In genomic region chr7:151232272-151233110, GRCh38 we compare ENCODE assay signal across 8 cellular contexts.
A peak's percentile ranks its signal among the peaks of the same experiment; 100 is the strongest.
DNase-seq lines count a peak whose midpoint lies in the region; ATAC-seq lines count a peak whose summit lies in the region.

CHPF2 (plus strand) TSS chr7:151232483; CDS start chr7:151234012, 1,529 bp downstream.

- ATAC-seq in GM18870 (IDR thresholded peaks at IDR 0.05; ENCODE audit: unreplicated experiment) (peak; percentile 85), HG03108 (IDR thresholded peaks at IDR 0.05; ENCODE audit: unreplicated experiment) (peak; percentile 96)

- DNase-seq in AG08395 (ENCODE audit: low spot score) = peak; percentile 95
- DNase-seq in NCI-H345 (lab: John Stamatoyannopoulos, UW) = peak; percentile 84
- peak; percentile 78 for DNase-seq in activated CD4-positive, CD25-positive, alpha-beta regulatory T cell treated with anti-CD3 and anti-CD28 coated beads, Interleukin-2, amount 50 U/mL, for 16 hours (ENCODE audit: low read depth, low spot score)
- DNase-seq in central memory CD4-positive, alpha-beta T cell = peak; percentile 85
- peak; percentile 93 for DNase-seq in islet precursor cell
- peak; percentile 80 to 87 (median 85) for DNase-seq in stimulated activated CD4-positive, alpha-beta T cell treated with anti-CD3 and anti-CD28 coated beads, Interleukin-12 subunit alpha, Interleukin-12 subunit beta, amount 100 ng/mL, for 48 hours (ENCODE audit: low read depth in 2 of 3, low spot score in 1 of 3)

Comparison
In these comparisons a context has a peak if more than half of its experiments do, and no peak if none do; other contexts are left out.
1. Peak in every context shown above with its lines: DNase-seq and ATAC-seq.